In genomic region chr6:25555188-25555587, GRCh38 we compare ENCODE assay signal across 35 cellular contexts.
"Had no signal": no experiment of that assay in that cellular context is flagged by ENCODE, and none has a peak within 500 bp of the region (broad histone marks: within the 10 kb centered on the region; RNA-seq: fewer than 3 reads in every experiment).

No MANE protein-coding gene starts in this region.

- H3K4me3 ChIP-seq: MG63 had no signal

- DNase-seq: Kasumi-1, MG63, MV-4-11, NCI-H1048, NCI-H1092, NCI-H1092 treated with DMSO at 0.1 percent for 48 hours, NCI-H1105, NCI-H1105 treated with DMSO at 0.1 percent for 48 hours, NCI-H1417, NCI-H1417 treated with DMSO at 0.1 percent for 48 hours, NCI-H1436, NCI-H1436 treated with DMSO at 0.1 percent for 48 hours, NCI-H146, NCI-H1694, NCI-H1694 treated with DMSO at 0.1 percent for 48 hours, NCI-H187, NCI-H187 treated with DMSO at 0.1 percent for 48 hours, NCI-H1930, NCI-H2029, NCI-H2029 treated with DMSO at 0.1 percent for 48 hours, NCI-H2081, NCI-H2081 treated with DMSO at 0.1 percent for 48 hours, NCI-H2107, NCI-H2171, NCI-H2171 treated with DMSO at 0.1 percent for 48 hours, NCI-H2227 treated with DMSO at 0.1 percent for 48 hours, NCI-H226, NCI-H345, NCI-H446, NCI-H446 treated with DMSO at 0.1 percent for 48 hours, NCI-H510A, NCI-H510A treated with DMSO at 0.1 percent for 48 hours, NCI-H524, NCI-H524 treated with DMSO at 0.1 percent for 48 hours, NCI-H526 had no signal

- H3K27me3 ChIP-seq: MG63 had no signal

- H3K36me3 ChIP-seq: MG63 had no signal

- H3K9me3 ChIP-seq: MG63 had no signal
